ENCODE assay signal across 15 cellular contexts in genomic region chr1:165858364-165858823, GRCh38. TPM values are rescaled to one million over a fixed set of nuclear protein-coding genes. Genes with fewer than 3 reads are reported as not detected.
DNase-seq lines count a peak whose midpoint lies in the region; ATAC-seq and TF ChIP-seq lines count a peak whose summit lies in the region.
"Had no signal": no experiment of that assay in that cellular context is flagged by ENCODE, and none has a peak within 500 bp of the region (broad histone marks: within the 10 kb centered on the region; RNA-seq: fewer than 3 reads in every experiment).

No MANE protein-coding gene starts in this region.

- H3K9me3 ChIP-seq in HEK293 (ENCODE audit: control insufficient read depth, insufficient read depth, low read depth, low read length) (no peaks in the 10 kb centered on the region), body of pancreas (no peaks in the 10 kb centered on the region), trophoblast cell (ENCODE audit: insufficient read depth, low read depth, low read length) (no peaks in the 10 kb centered on the region)
- H3K9me3 ChIP-seq: sigmoid colon had no signal

- no peaks in the 10 kb centered on the region for H3K27me3 Mint-ChIP-seq in Calu3 (ENCODE audit: unreplicated experiment)

- no peak for TF ChIP-seq CTCF in HEK293 (tag by site-specific recombination; IDR thresholded peaks at IDR 0.05)
- TF ChIP-seq CTCF in body of pancreas (IDR thresholded peaks at IDR 0.05): peak in 1 of 7 experiments; percentile 8
- TF ChIP-seq CTCF in Calu3 (IDR thresholded peaks at IDR 0.05; ENCODE audit: unreplicated experiment): no peak

- CTCF ChIA-PET in HEK293 (lab: Yijun Ruan, JAX) (no interaction called here), Calu3 (lab: Charles Lee) (no interaction called here)

- H3K4me1 ChIP-seq in HEK293 (ENCODE audit: control insufficient read depth, insufficient read depth, low read length) (peaks cover 22% of the 10 kb centered on the region), body of pancreas (peaks cover 63% of the 10 kb centered on the region), trophoblast cell (ENCODE audit: control insufficient read depth in 1 of 2, insufficient read depth in 2 of 2, low read length in 2 of 2) (peaks cover 11 to 26% of the 10 kb centered on the region in 2 experiments)

- H3K9me3 Mint-ChIP-seq in Calu3 (ENCODE audit: low read depth, unreplicated experiment): no peaks in the 10 kb centered on the region
- H3K9me3 Mint-ChIP-seq: activated T-cell treated with anti-CD3 and anti-CD28 coated beads, Interleukin-2, amount 50 U/mL, for 72 hours; natural killer cell had no signal

- no peak overlapping the region for H4K8ac ChIP-seq in trophoblast cell (ENCODE audit: low read depth, low read length)

- no peaks in the 10 kb centered on the region; a peak in 1 of 3 replicates for H3K36me3 ChIP-seq in HEK293 (ENCODE audit: control insufficient read depth in 2 of 2, insufficient read depth in 1 of 2, low read length in 2 of 2)
- no peaks in the 10 kb centered on the region for H3K36me3 ChIP-seq in body of pancreas (replicated peaks in 1 of 2; ENCODE audit: insufficient read depth in 1 of 2, low read depth in 2 of 2)
- no peaks in the 10 kb centered on the region for H3K36me3 ChIP-seq in trophoblast cell (ENCODE audit: control insufficient read depth in 1 of 2, insufficient read depth in 2 of 2, low read length in 2 of 2)
- H3K36me3 ChIP-seq: sigmoid colon had no signal

- no peak overlapping the region for H3K4me3 ChIP-seq in HEK293 (ENCODE audit: low read depth, low read length)
- no peak overlapping the region for H3K4me3 ChIP-seq in body of pancreas
- H3K4me3 ChIP-seq in trophoblast cell (ENCODE audit: low read depth, low read length): no peak overlapping the region
- H3K4me3 ChIP-seq: sigmoid colon had no signal

- intact Hi-C loops in body of pancreas (cut with DNase I) (no loop called here), Calu3 (cut with micrococcal nuclease; ENCODE audit: unreplicated experiment) (no loop called here)

- no peak overlapping the region for H4K91ac ChIP-seq in trophoblast cell (ENCODE audit: low read depth, low read length)

- peaks cover 76% of the 10 kb centered on the region for H3K4me1 Mint-ChIP-seq in Calu3 (ENCODE audit: low read depth, unreplicated experiment)

- no peak overlapping the region for H3K27ac Mint-ChIP-seq in Calu3 (ENCODE audit: unreplicated experiment)
- H3K27ac Mint-ChIP-seq: activated T-cell treated with anti-CD3 and anti-CD28 coated beads, Interleukin-2, amount 50 U/mL, for 72 hours had no signal

- H3K36me3 Mint-ChIP-seq in Calu3 (ENCODE audit: insufficient read depth, unreplicated experiment): peaks cover 4% of the 10 kb centered on the region
- H3K36me3 Mint-ChIP-seq: natural killer cell had no signal

- H2BK120ac ChIP-seq in trophoblast cell (ENCODE audit: insufficient read depth, low read length, poor library complexity): no peak overlapping the region

- H2AK5ac ChIP-seq in trophoblast cell (ENCODE audit: low read length): no peak overlapping the region

- H3K4me2 ChIP-seq in trophoblast cell (ENCODE audit: low read length): no peak overlapping the region
- H3K4me2 ChIP-seq: KMS-11 had no signal

- no peak overlapping the region for H2BK12ac ChIP-seq in trophoblast cell (ENCODE audit: low read length)

- no peak overlapping the region for H3K4me3 Mint-ChIP-seq in Calu3 (ENCODE audit: low read depth, unreplicated experiment)
- H3K4me3 Mint-ChIP-seq: activated T-cell treated with anti-CD3 and anti-CD28 coated beads, Interleukin-2, amount 50 U/mL, for 72 hours; natural killer cell had no signal

- H3K9ac ChIP-seq in trophoblast cell (ENCODE audit: low read length): no peak overlapping the region
- H3K9ac ChIP-seq: KMS-11 had no signal

- H3K79me2 ChIP-seq in trophoblast cell (ENCODE audit: control insufficient read depth, insufficient read depth, low read length, poor library complexity): peaks cover 8% of the 10 kb centered on the region

- no peak overlapping the region for H4K12ac ChIP-seq in trophoblast cell (ENCODE audit: low read depth, low read length)

- DNase-seq in NCI-H146 treated with DMSO at 0.1 percent for 48 hours (lab: John Stamatoyannopoulos, UW; ENCODE audit: unreplicated experiment): peak; percentile 79
- DNase-seq in body of pancreas: peak; percentile 69 to 85 (median 78)
- peak in 1 of 2 donors; percentile 44 for DNase-seq in trophoblast cell
- no peak for DNase-seq in epidermal melanocyte (ENCODE audit: insufficient read length, low spot score)
- no peak for DNase-seq in Calu3
- DNase-seq: activated CD4-positive, alpha-beta T cell treated with anti-CD3 and anti-CD28 coated beads for 1 hour; activated T-cell treated with anti-CD3 and anti-CD28 coated beads, Interleukin-2, amount 50 U/mL, for 72 hours; amygdala; foreskin fibroblast; natural killer cell; sigmoid colon; substantia nigra had no signal

- H3K18ac ChIP-seq in trophoblast cell (ENCODE audit: low read length): peak overlapping the region; percentile 11

- no peak overlapping the region for H3K27ac ChIP-seq in HEK293 (ENCODE audit: extremely low read depth, low read depth, low read length)
- H3K27ac ChIP-seq in body of pancreas: peak overlapping the region in 1 of 4 donors; percentile 38
- H3K27ac ChIP-seq in trophoblast cell (ENCODE audit: low read depth, low read length): no peak overlapping the region
- H3K27ac ChIP-seq: KMS-11, sigmoid colon had no signal

- peak overlapping the region; percentile 36 for H3K4ac ChIP-seq in trophoblast cell (ENCODE audit: low read depth, low read length)

- no peak overlapping the region for H2AFZ ChIP-seq in trophoblast cell (ENCODE audit: insufficient read depth, low read length, poor library complexity)

- TF ChIP-seq POLR2A in body of pancreas (IDR thresholded peaks at IDR 0.05): no peak

- H2BK5ac ChIP-seq in trophoblast cell (ENCODE audit: low read depth, low read length, poor library complexity): no peak overlapping the region

- POLR2A ChIA-PET in HEK293 (lab: Yijun Ruan, JAX): no interaction called here

- WGBS in body of pancreas, 2 donors: 0 to 17% methylated on average over 2 to 3 of the region's 3 CpGs
- no CpG with 5 or more reads among the region's 3 CpGs for WGBS in trophoblast cell (ENCODE audit: extremely low coverage, insufficient coverage, insufficient read length)

- no peaks in the 10 kb centered on the region for H3K27me3 ChIP-seq in body of pancreas
- H3K27me3 ChIP-seq in trophoblast cell (ENCODE audit: insufficient read depth, low read length): no peaks in the 10 kb centered on the region
- H3K27me3 ChIP-seq: sigmoid colon had no signal

- peaks cover 4% of the 10 kb centered on the region for H3K79me1 ChIP-seq in trophoblast cell (ENCODE audit: low read length)

- H3K23ac ChIP-seq in trophoblast cell (ENCODE audit: low read length): no peak overlapping the region

- H3K14ac ChIP-seq in trophoblast cell (ENCODE audit: low read length): peak overlapping the region; percentile 22

- ATAC-seq in body of pancreas: peak; percentile 85
- ATAC-seq in GM19324 (IDR thresholded peaks at IDR 0.05; ENCODE audit: low FRiP score, unreplicated experiment): no peak
- ATAC-seq: activated T-cell treated with anti-CD3 and anti-CD28 coated beads, Interleukin-2, amount 50 U/mL, for 72 hours; natural killer cell had no signal

- BruUV-seq in Calu3 (replicated peaks; lab: Mats Ljungman, UMichigan): no TSS peak

TF ChIP-seq in HEK293, 187 proteins besides CTCF, POLR2A, EP300 and RAD21:
- TF ChIP-seq ZNF555 (tag by site-specific recombination; conservative IDR thresholded peaks at IDR 0.05) (no peak), ZFHX2 (tag by site-specific recombination; conservative IDR thresholded peaks at IDR 0.05) (peak; percentile 29; the same call in 1 of the 2 replicates), ZIC2 (tag by site-specific recombination; IDR thresholded peaks at IDR 0.05) (peak; percentile 32; the same call in 1 of the 2 replicates), ZBTB8A (tag by site-specific recombination; IDR thresholded peaks at IDR 0.05) (0 out of 2 replicates have a peak, but pooled peaks have one; percentile 30)

RNA-seq across cellular contexts. Expression of gene UCK2, which starts 31.0 kb away (rescaled TPM):
- total RNA-seq in body of pancreas: 10 to 100 TPM; 23.3 to 27.4 TPM
- polyA plus RNA-seq in trophoblast cell (2013): 77.1 and 81.6 TPM in 2 replicates
- 106 and 109 TPM in 2 replicates for total RNA-seq in Calu3 (2022)

Comparison
In these comparisons a context has a peak if more than half of its experiments do, and no peak if none do; other contexts are left out.
1. DNase-seq: peak in NCI-H146 treated with DMSO at 0.1 percent for 48 hours (single experiment) and body of pancreas (4 of 4); none in epidermal melanocyte (single experiment) and Calu3 (single experiment).